In genomic region chr9:133973111-133973790, GRCh38 we compare ENCODE assay signal across 1 cellular context.
TF ChIP-seq lines count a peak whose summit lies in the region.

No MANE protein-coding gene starts in this region.

TF ChIP-seq in HepG2, 621 proteins besides CTCF, POLR2A, EP300 and RAD21 (continued from another document):
- no peak for TF ChIP-seq NR0B2 (CRISPR knock-in tag; IDR thresholded peaks at IDR 0.05)
- no peak for TF ChIP-seq FOXK2 (IDR thresholded peaks at IDR 0.05)
- TF ChIP-seq DBP (CRISPR knock-in tag; IDR thresholded peaks at IDR 0.05; ENCODE audit: not compliant biosample characterization): no peak
- TF ChIP-seq NFRKB (IDR thresholded peaks at IDR 0.05): no peak
- TF ChIP-seq ZNF574 (CRISPR knock-in tag; IDR thresholded peaks at IDR 0.05): no peak
- TF ChIP-seq MBD4 (IDR thresholded peaks at IDR 0.05; ENCODE audit: borderline replicate concordance, low read length): no peak
- TF ChIP-seq JARID2 (CRISPR knock-in tag; IDR thresholded peaks at IDR 0.05; ENCODE audit: insufficient replicate concordance): no peak
- TF ChIP-seq SRSF1 (optimal IDR thresholded peaks at IDR 0.05; ENCODE audit: low read depth, low read length): no peak
- TF ChIP-seq ZNF3 (CRISPR knock-in tag; IDR thresholded peaks at IDR 0.05): no peak
- TF ChIP-seq DMTF1 (CRISPR knock-in tag; IDR thresholded peaks at IDR 0.05): no peak
- no peak for TF ChIP-seq ZNF775 (CRISPR knock-in tag; IDR thresholded peaks at IDR 0.05; ENCODE audit: borderline replicate concordance)
